Comparison of ENCODE assay signal across 3 cellular contexts in genomic region chr13:87976650-87977049, GRCh38.
DNase-seq lines count a peak whose midpoint lies in the region; TF ChIP-seq lines count a peak whose summit lies in the region.
"Not testable (repeated sequence)": the region's sequence is repeated elsewhere in the genome, so short reads cannot be mapped to it uniquely, and the experiment has no call there.

No MANE protein-coding gene starts in this region.

- intact Hi-C loops in posterior vena cava (cut with DNase I): not testable (repeated sequence)

- not testable (repeated sequence) for H3K27ac Mint-ChIP-seq in chondrocyte (ENCODE audit: unreplicated experiment)

- DNase-seq in chondrocyte (ENCODE audit: low spot score) (peak; percentile 73), mesenteric fat pad (ENCODE audit: low spot score) (peak; percentile 76), posterior vena cava (ENCODE audit: low spot score) (peak; percentile 48)

- TF ChIP-seq CTCF in chondrocyte (IDR thresholded peaks at IDR 0.05): not testable (repeated sequence)

- H3K27me3 Mint-ChIP-seq in chondrocyte (ENCODE audit: low read depth): not testable (repeated sequence)

- H3K36me3 Mint-ChIP-seq in chondrocyte (ENCODE audit: low read depth): not testable (repeated sequence)

- not testable (repeated sequence) for H3K4me3 Mint-ChIP-seq in chondrocyte (ENCODE audit: unreplicated experiment)

- not testable (repeated sequence) for H3K9me3 Mint-ChIP-seq in chondrocyte (ENCODE audit: low read depth)

- H3K4me1 Mint-ChIP-seq in chondrocyte (ENCODE audit: low read depth): not testable (repeated sequence)
